8 cellular contexts compared by ENCODE assay signal in genomic region chr6:54992789-54993188, GRCh38.
DNase-seq lines count a peak whose midpoint lies in the region; ATAC-seq and TF ChIP-seq lines count a peak whose summit lies in the region.

No MANE protein-coding gene starts in this region.

- ATAC-seq in HG02588 (IDR thresholded peaks at IDR 0.05; ENCODE audit: unreplicated experiment): peak; percentile 65
- no peak for ATAC-seq in Panc1

- peaks cover 4% of the 10 kb centered on the region; the same call in 1 of the 2 replicates for H3K9me3 ChIP-seq in Panc1 (ENCODE audit: control insufficient read depth, insufficient read depth, low read depth, low read length)

- no peaks in the 10 kb centered on the region for H3K36me3 Mint-ChIP-seq in activated naive CD4-positive, alpha-beta T cell treated with anti-CD3 and anti-CD28 coated beads, Interleukin-2, amount 10 ng/mL, durations not matched to agents 7 days and 5 days

- no peaks in the 10 kb centered on the region for H3K36me3 ChIP-seq in Panc1 (ENCODE audit: control insufficient read depth, insufficient read depth, low read length)

- in situ Hi-C loops in Panc1 (cut with HindIII; ENCODE audit: low pct_unique_long_range_greater_than_20kb, low sequenced_read_pairs): no loop called here

- no peaks in the 10 kb centered on the region for H3K4me1 ChIP-seq in Panc1 (ENCODE audit: control insufficient read depth, insufficient read depth, low read length)

- no peaks in the 10 kb centered on the region for H3K4me1 Mint-ChIP-seq in activated naive CD4-positive, alpha-beta T cell treated with anti-CD3 and anti-CD28 coated beads, Interleukin-2, amount 10 ng/mL, durations not matched to agents 7 days and 5 days

- TF ChIP-seq CTCF in Panc1 (IDR thresholded peaks at IDR 0.05): peak; percentile 35; the same call in 1 of the 2 replicates

- H3K27me3 ChIP-seq in Panc1 (ENCODE audit: control insufficient read depth, insufficient read depth, low read length): no peaks in the 10 kb centered on the region

- DNase-seq in ELR (ENCODE audit: low read depth) (peak; percentile 38), Panc1 (ENCODE audit: low read depth, low spot score) (no peak), iPS DF 4.7 (ENCODE audit: extremely low read depth, low spot score) (peak; percentile 28), NCI-H774 (lab: John Stamatoyannopoulos, UW) (no peak), KG1 (lab: John Stamatoyannopoulos, UW) (no peak), hepatic stellate cell (ENCODE audit: low spot score) (no peak)
- no peak for DNase-seq in activated naive CD4-positive, alpha-beta T cell treated with anti-CD3 and anti-CD28 coated beads, Interleukin-2, amount 10 ng/mL, durations not matched to agents 7 days and 5 days

- no peak overlapping the region for H3K27ac Mint-ChIP-seq in activated naive CD4-positive, alpha-beta T cell treated with anti-CD3 and anti-CD28 coated beads, Interleukin-2, amount 10 ng/mL, durations not matched to agents 7 days and 5 days

- H3K9me3 Mint-ChIP-seq in activated naive CD4-positive, alpha-beta T cell treated with anti-CD3 and anti-CD28 coated beads, Interleukin-2, amount 10 ng/mL, durations not matched to agents 7 days and 5 days: no peaks in the 10 kb centered on the region

- H3K27ac ChIP-seq in Panc1 (ENCODE audit: low read length): no peak overlapping the region

- no peak overlapping the region for H3K4me3 ChIP-seq in Panc1 (ENCODE audit: low read depth in 2 of 2, low read length in 2 of 2)

- POLR2A ChIA-PET in Panc1 (lab: Charles Lee): no interaction called here

- intact Hi-C loops in Panc1 (cut with micrococcal nuclease; ENCODE audit: unreplicated experiment): no loop called here

- no peak overlapping the region for H3K4me3 Mint-ChIP-seq in activated naive CD4-positive, alpha-beta T cell treated with anti-CD3 and anti-CD28 coated beads, Interleukin-2, amount 10 ng/mL, durations not matched to agents 7 days and 5 days

- no TSS peak for BruUV-seq in Panc1 (replicated peaks; lab: Mats Ljungman, UMichigan)

- CTCF ChIA-PET in Panc1 (lab: Charles Lee): interaction anchor here (0.6 kb wide), 1 partner anchor 1995 kb away, joined by 3 read pairs; no protein-coding TSS in a partner anchor
- CTCF ChIA-PET in activated naive CD4-positive, alpha-beta T cell treated with anti-CD3 and anti-CD28 coated beads, Interleukin-2, amount 10 ng/mL, durations not matched to agents 7 days and 5 days (lab: Charles Lee): no interaction called here

- no peaks in the 10 kb centered on the region for H3K27me3 Mint-ChIP-seq in activated naive CD4-positive, alpha-beta T cell treated with anti-CD3 and anti-CD28 coated beads, Interleukin-2, amount 10 ng/mL, durations not matched to agents 7 days and 5 days

Comparison
In these comparisons a context has a peak if more than half of its experiments do, and no peak if none do; other contexts are left out.
1. DNase-seq: peak in ELR (single experiment) and iPS DF 4.7 (single experiment); none in Panc1 (single experiment), NCI-H774 (single experiment), KG1 (single experiment), activated naive CD4-positive, alpha-beta T cell treated with anti-CD3 and anti-CD28 coated beads, Interleukin-2, amount 10 ng/mL, durations not matched to agents 7 days and 5 days (single experiment) and hepatic stellate cell (single experiment).